15 cellular contexts compared by ENCODE assay signal in genomic region chr1:14980801-14981200, GRCh38.
DNase-seq lines count a peak whose midpoint lies in the region; ATAC-seq lines count a peak whose summit lies in the region.
"Had no signal": no experiment of that assay in that cellular context is flagged by ENCODE, and none has a peak within 500 bp of the region (broad histone marks: within the 10 kb centered on the region; RNA-seq: fewer than 3 reads in every experiment).

No MANE protein-coding gene starts in this region.

- DNase-seq in ELR (ENCODE audit: low read depth) (peak; percentile 8), adipocyte (ENCODE audit: low read depth) (no peak), globus pallidus (ENCODE audit: low spot score) (peak; percentile 36), retina (peak; percentile 73), DMS 273 treated with DMSO at 0.1 percent for 48 hours (lab: John Stamatoyannopoulos, UW) (no peak)
- DNase-seq in activated effector memory CD4-positive, alpha-beta T cell treated with anti-CD3 and anti-CD28 coated beads, Interleukin-2, amount 50 U/mL, for 16 hours, result no peak
- DNase-seq in activated CD8-positive, alpha-beta memory T cell treated with anti-CD3 and anti-CD28 coated beads for 24 hours, result no peak
- DNase-seq: activated CD4-positive, alpha-beta T cell treated with anti-CD3 and anti-CD28 coated beads, Interleukin-2, amount 10 ng/mL, durations not matched to agents 24 days and 14 days; DMS79; NCI-H1092 treated with DMSO at 0.1 percent for 48 hours; Peyer's patch; stimulated activated CD4-positive, alpha-beta T cell treated with anti-CD3 and anti-CD28 coated beads, Interleukin-2, amount 100 ng/mL, for 24 hours; T-helper 17 cell had no signal

- ATAC-seq in GM21717 (IDR thresholded peaks at IDR 0.05; ENCODE audit: unreplicated experiment), result no peak
- ATAC-seq: GM12878, T-helper 17 cell had no signal

- H3K9me3 ChIP-seq in adipocyte (ENCODE audit: control insufficient read depth, low read length), result no peaks in the 10 kb centered on the region
- H3K9me3 ChIP-seq: Peyer's patch had no signal

- H3K27me3 ChIP-seq in adipocyte (replicated peaks; ENCODE audit: control insufficient read depth, insufficient read depth, low read length), result no peaks in the 10 kb centered on the region
- H3K27me3 ChIP-seq: Peyer's patch had no signal

- H3K36me3 ChIP-seq in adipocyte (ENCODE audit: control insufficient read depth, insufficient read depth, low read length, severe bottlenecking), result no peaks in the 10 kb centered on the region
- H3K36me3 ChIP-seq: Peyer's patch had no signal

- peaks cover 14% of the 10 kb centered on the region for H3K4me1 ChIP-seq in adipocyte (ENCODE audit: control insufficient read depth, insufficient read depth, low read length)
- H3K4me1 ChIP-seq: Peyer's patch had no signal

- H3K9ac ChIP-seq in adipocyte (ENCODE audit: low read length), result peak overlapping the region; percentile 11

- no peak overlapping the region for H3K4me3 ChIP-seq in adipocyte (ENCODE audit: low read length)
- H3K4me3 ChIP-seq: GM12878, Peyer's patch had no signal

Comparison
In these comparisons a context has a peak if more than half of its experiments do, and no peak if none do; other contexts are left out.
1. DNase-seq: peak in ELR (single experiment), globus pallidus (single experiment) and retina (single experiment); none in adipocyte (single experiment), DMS 273 treated with DMSO at 0.1 percent for 48 hours (single experiment), activated effector memory CD4-positive, alpha-beta T cell treated with anti-CD3 and anti-CD28 coated beads, Interleukin-2, amount 50 U/mL, for 16 hours (single experiment) and activated CD8-positive, alpha-beta memory T cell treated with anti-CD3 and anti-CD28 coated beads for 24 hours (single experiment).